In genomic region chr2:168552450-168552856, GRCh38 we compare ENCODE assay signal across 8 cellular contexts.
DNase-seq lines count a peak whose midpoint lies in the region; ATAC-seq and TF ChIP-seq lines count a peak whose summit lies in the region.

No MANE protein-coding gene starts in this region.

- peaks cover 4 to 8% of the 10 kb centered on the region in 2 donors for H3K4me1 ChIP-seq in neuronal stem cell (ENCODE audit: control insufficient read depth in 2 of 2, insufficient read depth in 1 of 2, low read depth in 1 of 2, low read length in 2 of 2)
- H3K4me1 ChIP-seq in HAP-1 = no peaks in the 10 kb centered on the region

- no peak overlapping the region for H3K27ac ChIP-seq in neuronal stem cell (replicated peaks; ENCODE audit: low read length)

- H3K9me3 ChIP-seq in neuronal stem cell (replicated peaks in 1 of 2; ENCODE audit: control insufficient read depth in 2 of 2, insufficient read depth in 1 of 2, low read depth in 1 of 2, low read length in 2 of 2) (peaks cover 2 to 3% of the 10 kb centered on the region in 2 donors), HAP-1 (no peaks in the 10 kb centered on the region)

- in situ Hi-C loops in HAP-1 (cut with MboI; ENCODE audit: low sequenced_read_pairs) = no loop called here

- no peak overlapping the region for H2BK120ac ChIP-seq in neuronal stem cell (ENCODE audit: low read depth, low read length)

- H3K27ac Mint-ChIP-seq in progenitor cell of endocrine pancreas = no peak overlapping the region

- no peak overlapping the region for H3K14ac ChIP-seq in neuronal stem cell (ENCODE audit: low read length)

- H2BK15ac ChIP-seq in neuronal stem cell (ENCODE audit: low read length) = no peak overlapping the region

- no peak overlapping the region for H3K4me3 ChIP-seq in neuronal stem cell (ENCODE audit: low read length in 2 of 2)
- H3K4me3 ChIP-seq in HAP-1 = no peak overlapping the region

- no peak overlapping the region for H2AFZ ChIP-seq in neuronal stem cell (ENCODE audit: low read length)

- peak; percentile 94 for DNase-seq in NCI-H345 (lab: John Stamatoyannopoulos, UW)
- peak; percentile 23 for DNase-seq in neuronal stem cell (ENCODE audit: low spot score)
- no peak for DNase-seq in HAP-1 (ENCODE audit: low spot score in 2 of 2)
- no peak for DNase-seq in progenitor cell of endocrine pancreas (ENCODE audit: low spot score, unreplicated experiment)
- no peak for DNase-seq in ecto neural progenitor cell (ENCODE audit: low spot score)
- DNase-seq in inferior parietal cortex (ENCODE audit: extremely low spot score) = no peak

- WGBS in neuronal stem cell (ENCODE audit: extremely low coverage in 2 of 2, insufficient read length in 2 of 2, insufficient replicate concordance in 1 of 2), 2 donors = no CpG with 5 or more reads among the region's 2 CpGs

- ATAC-seq in GM19395 (IDR thresholded peaks at IDR 0.05; ENCODE audit: unreplicated experiment) (peak; percentile 95), HG03103 (IDR thresholded peaks at IDR 0.05; ENCODE audit: low read depth, unreplicated experiment) (peak; percentile 97)

- no peak for TF ChIP-seq CTCF in progenitor cell of endocrine pancreas (IDR thresholded peaks at IDR 0.05; ENCODE audit: unreplicated experiment)

- H2AK5ac ChIP-seq in neuronal stem cell (ENCODE audit: low read depth, low read length) = no peak overlapping the region

- no peak overlapping the region for H3K9ac ChIP-seq in neuronal stem cell (ENCODE audit: low read depth, low read length, poor library complexity)

- peaks cover 21% of the 10 kb centered on the region for H3K36me3 Mint-ChIP-seq in progenitor cell of endocrine pancreas (ENCODE audit: insufficient read depth)

- no peak overlapping the region for H4K8ac ChIP-seq in neuronal stem cell (ENCODE audit: low read depth, low read length)

- no peak overlapping the region for H3K4me3 Mint-ChIP-seq in progenitor cell of endocrine pancreas (ENCODE audit: low read depth)

- H3K79me1 ChIP-seq in neuronal stem cell (ENCODE audit: low read depth, low read length) = no peaks in the 10 kb centered on the region

- no peak overlapping the region for H4K91ac ChIP-seq in neuronal stem cell (ENCODE audit: low read depth, low read length, poor library complexity)

- H3K9me3 Mint-ChIP-seq in progenitor cell of endocrine pancreas (ENCODE audit: low read depth) = peaks cover 4% of the 10 kb centered on the region

- no peak overlapping the region for H2BK12ac ChIP-seq in neuronal stem cell (ENCODE audit: low read length)

- peaks cover 28% of the 10 kb centered on the region for H3K4me1 Mint-ChIP-seq in progenitor cell of endocrine pancreas (ENCODE audit: low read depth)

- H2BK5ac ChIP-seq in neuronal stem cell (ENCODE audit: low read length) = no peak overlapping the region

- H3K4me2 ChIP-seq in neuronal stem cell (ENCODE audit: insufficient read depth, low read length, poor library complexity, severe bottlenecking) = no peak overlapping the region

- no peaks in the 10 kb centered on the region for H3K27me3 ChIP-seq in neuronal stem cell (ENCODE audit: control insufficient read depth in 3 of 3, insufficient read depth in 3 of 3, low read depth in 1 of 3, low read length in 3 of 3)
- H3K27me3 ChIP-seq in HAP-1 (ENCODE audit: low read depth) = no peaks in the 10 kb centered on the region

- H3K27me3 Mint-ChIP-seq in progenitor cell of endocrine pancreas = no peaks in the 10 kb centered on the region

- H3K23ac ChIP-seq in neuronal stem cell (ENCODE audit: low read depth, low read length, poor library complexity) = no peak overlapping the region

- no peak overlapping the region for H3K4ac ChIP-seq in neuronal stem cell (ENCODE audit: low read length)

- H3K36me3 ChIP-seq in neuronal stem cell (replicated peaks in 1 of 2; ENCODE audit: control insufficient read depth in 2 of 2, insufficient read depth in 2 of 2, low read length in 2 of 2) = peaks cover 0 to 16% of the 10 kb centered on the region in 2 donors
- no peaks in the 10 kb centered on the region for H3K36me3 ChIP-seq in HAP-1 (replicated peaks)

- H3K18ac ChIP-seq in neuronal stem cell (ENCODE audit: low read length) = no peak overlapping the region

Comparison
In these comparisons a context has a peak if more than half of its experiments do, and no peak if none do; other contexts are left out.
1. DNase-seq: peak in NCI-H345 (single experiment) and neuronal stem cell (single experiment); none in HAP-1 (0 of 2), progenitor cell of endocrine pancreas (single experiment), ecto neural progenitor cell (single experiment) and inferior parietal cortex (single experiment).